9 cellular contexts compared by ENCODE assay signal in the genomic region with DNA sequence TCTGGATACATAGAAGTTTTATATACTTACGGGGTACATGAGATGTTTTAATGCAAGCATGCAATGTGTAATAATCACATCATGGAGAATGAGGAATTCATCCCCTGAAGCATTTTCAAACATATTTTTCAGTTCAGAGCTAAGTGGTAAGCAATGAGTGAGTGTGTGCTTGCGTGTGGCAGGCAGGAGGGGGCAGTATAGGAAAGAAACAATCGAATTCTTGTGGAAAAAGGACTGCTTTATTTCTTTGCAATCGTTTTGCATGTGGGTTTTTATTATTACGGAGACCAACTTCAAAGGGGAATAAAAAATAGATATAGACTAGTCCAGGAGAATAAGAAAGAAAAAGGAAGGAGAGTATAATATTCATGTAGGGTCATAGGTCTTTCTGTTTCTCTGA.
DNase-seq lines count a peak whose midpoint lies in the region; ATAC-seq and TF ChIP-seq lines count a peak whose summit lies in the region.
"Had no signal": no experiment of that assay in that cellular context is flagged by ENCODE, and none has a peak within 500 bp of the region (broad histone marks: within the 10 kb centered on the region; RNA-seq: fewer than 3 reads in every experiment).

No MANE protein-coding gene starts in this region.

- H3K36me3 ChIP-seq in HAP-1 (replicated peaks) (no peaks in the 10 kb centered on the region), right lobe of liver (no peaks in the 10 kb centered on the region), mammary epithelial cell (ENCODE audit: insufficient read depth, low read length) (no peaks in the 10 kb centered on the region)
- no peaks in the 10 kb centered on the region for H3K36me3 ChIP-seq in effector memory CD4-positive, alpha-beta T cell (ENCODE audit: control insufficient read depth, insufficient read depth, low read length)

- no peaks in the 10 kb centered on the region for H3K27me3 ChIP-seq in HAP-1 (ENCODE audit: low read depth)
- H3K27me3 ChIP-seq in right lobe of liver, result no peaks in the 10 kb centered on the region
- H3K27me3 ChIP-seq in effector memory CD4-positive, alpha-beta T cell (replicated peaks; ENCODE audit: control insufficient read depth, insufficient read depth, low read length, poor library complexity, severe bottlenecking), result no peaks in the 10 kb centered on the region
- no peaks in the 10 kb centered on the region for H3K27me3 ChIP-seq in mammary epithelial cell (ENCODE audit: insufficient read depth, low read length)

- intact Hi-C loops in right lobe of liver (cut with DNase I), result no loop called here
- intact Hi-C loops in posterior vena cava (cut with DNase I), result no loop called here
- intact Hi-C loops in mammary epithelial cell (cut with micrococcal nuclease), result no loop called here

- TF ChIP-seq POLR2A in right lobe of liver (IDR thresholded peaks at IDR 0.05), result no peak

- no peaks in the 10 kb centered on the region for H4K20me1 ChIP-seq in mammary epithelial cell (ENCODE audit: insufficient read depth, low read length)

- BruUV-seq in mammary epithelial cell (replicated peaks; lab: Mats Ljungman, UMichigan), result no TSS peak

- WGBS in right lobe of liver (ENCODE audit: insufficient coverage, low coverage, low lambda C conversion rate, missing lambda C conversion rate), result 16% methylated on average over 5 of the region's 5 CpGs
- 36% methylated on average over 5 of the region's 5 CpGs for WGBS in mammary epithelial cell (ENCODE audit: low coverage, missing lambda C conversion rate)

- dilution Hi-C loops in mammary epithelial cell (cut with HindIII; ENCODE audit: low sequenced_read_pairs), result no loop called here

- TF ChIP-seq CTCF in GM10248 (IDR thresholded peaks at IDR 0.05; ENCODE audit: control extremely low read depth, extremely low read depth, low read depth, missing control alignments), result peak; percentile 64
- peak; percentile 32 to 55 (median 39) for TF ChIP-seq CTCF in right lobe of liver (IDR thresholded peaks at IDR 0.05)
- TF ChIP-seq CTCF in mammary epithelial cell (conservative IDR thresholded peaks at IDR 0.05 in 1 of 2, IDR thresholded peaks at IDR 0.05 in 1 of 2; ENCODE audit: extremely low read depth in 1 of 2, insufficient read depth in 1 of 2, low read depth in 1 of 2, low read length in 2 of 2), result peak in 1 of 2 donors; percentile 44

- DNase-seq in GM10248 (ENCODE audit: extremely low spot score) (no peak), HAP-1 (ENCODE audit: low spot score in 2 of 2) (peak; percentile 34 to 57), RKO (ENCODE audit: low spot score) (peak; percentile 5), right lobe of liver (no peak), posterior vena cava (ENCODE audit: low spot score) (no peak), mammary epithelial cell (no peak)
- no peak for DNase-seq in effector memory CD4-positive, alpha-beta T cell
- DNase-seq: activated naive CD8-positive, alpha-beta T cell treated with anti-CD3 and anti-CD28 coated beads, Interleukin-2, amount 10 ng/mL, durations not matched to agents 7 days and 5 days had no signal

- no peaks in the 10 kb centered on the region for H3K79me2 ChIP-seq in mammary epithelial cell (ENCODE audit: insufficient read depth, low read length)

- H3K9ac ChIP-seq in mammary epithelial cell (ENCODE audit: insufficient read depth, low read length), result no peak overlapping the region

- H3K4me1 ChIP-seq in HAP-1 (no peaks in the 10 kb centered on the region), right lobe of liver (no peaks in the 10 kb centered on the region), mammary epithelial cell (ENCODE audit: insufficient read depth, low read length) (no peaks in the 10 kb centered on the region)
- H3K4me1 ChIP-seq in effector memory CD4-positive, alpha-beta T cell (ENCODE audit: control insufficient read depth, insufficient read depth, low read length, poor library complexity, severe bottlenecking), result no peaks in the 10 kb centered on the region

- H3K4me2 ChIP-seq in mammary epithelial cell (ENCODE audit: insufficient read depth, low read depth, low read length), result no peak overlapping the region

- peak in 3 of 4 donors; percentile 35 to 45 (median 41) for ATAC-seq in right lobe of liver
- ATAC-seq in GM21576 (IDR thresholded peaks at IDR 0.05; ENCODE audit: unreplicated experiment), result no peak

- H3K4me3 ChIP-seq in HAP-1 (no peak overlapping the region), right lobe of liver (no peak overlapping the region), mammary epithelial cell (replicated peaks in 1 of 3; ENCODE audit: insufficient read depth in 1 of 3, low read depth in 2 of 3, low read length in 3 of 3) (no peak overlapping the region)
- no peak overlapping the region for H3K4me3 ChIP-seq in effector memory CD4-positive, alpha-beta T cell (ENCODE audit: insufficient read depth, low read depth, low read length, poor library complexity, severe bottlenecking)

- H3K9me3 ChIP-seq in HAP-1 (peaks cover 11% of the 10 kb centered on the region), right lobe of liver (no peaks in the 10 kb centered on the region), mammary epithelial cell (replicated peaks; ENCODE audit: insufficient read depth, low read length) (peaks cover 10% of the 10 kb centered on the region)
- H3K9me3 ChIP-seq in effector memory CD4-positive, alpha-beta T cell (ENCODE audit: control insufficient read depth, low read length), result no peaks in the 10 kb centered on the region

- in situ Hi-C loops in HAP-1 (cut with MboI; ENCODE audit: low sequenced_read_pairs) (no loop called here), mammary epithelial cell (cut with MboI; ENCODE audit: low sequenced_read_pairs in 2 of 2) (no loop called here)

- H2AFZ ChIP-seq in mammary epithelial cell (ENCODE audit: low read depth, low read length), result no peak overlapping the region

- POLR2A ChIA-PET in GM10248 (lab: Yijun Ruan, JAX), result no interaction called here

- CTCF ChIA-PET in GM10248 (lab: Yijun Ruan, JAX), result interaction anchor here (0.5 to 3.3 kb wide), 14 partner anchors 9 to 391 kb away, joined by 3 to 24 read pairs (median 4); no protein-coding TSS in a partner anchor
- CTCF ChIA-PET in mammary epithelial cell (lab: Charles Lee; ENCODE audit: low non-redundant PET), result no interaction called here

- H3K27ac ChIP-seq in right lobe of liver (no peak overlapping the region), mammary epithelial cell (ENCODE audit: insufficient read depth, low read depth, low read length) (no peak overlapping the region)
- H3K27ac ChIP-seq in effector memory CD4-positive, alpha-beta T cell (ENCODE audit: insufficient read depth, low read length, poor library complexity, severe bottlenecking), result no peak overlapping the region

Comparison
In these comparisons a context has a peak if more than half of its experiments do, and no peak if none do; other contexts are left out.
1. DNase-seq: peak in HAP-1 (2 of 2) and RKO (single experiment); none in GM10248 (single experiment), right lobe of liver (0 of 3), effector memory CD4-positive, alpha-beta T cell (0 of 3), posterior vena cava (single experiment) and mammary epithelial cell (single experiment).